In genomic region chr2:27069961-27070618, GRCh38 we compare ENCODE assay signal across 10 cellular contexts. TPM values are rescaled to one million over a fixed set of nuclear protein-coding genes. Genes with fewer than 3 reads are reported as not detected.
DNase-seq lines count a peak whose midpoint lies in the region; ATAC-seq, FAIRE-seq and TF ChIP-seq lines count a peak whose summit lies in the region.
"Had no signal": no experiment of that assay in that cellular context is flagged by ENCODE, and none has a peak within 500 bp of the region (broad histone marks: within the 10 kb centered on the region; RNA-seq: fewer than 3 reads in every experiment).

No MANE protein-coding gene starts in this region.

- POLR2A ChIA-PET in HepG2 (lab: Yijun Ruan, JAX): interaction anchor here (2.6 to 3.4 kb wide), 2 partner anchors 17 to 142 kb away, joined by 12 to 88 read pairs; partner anchors contain the start of genes AGBL5, ATRAID and SLC5A6

- H3K9me3 ChIP-seq in adipocyte (ENCODE audit: control insufficient read depth, low read length) (no peaks in the 10 kb centered on the region), HepG2 (ENCODE audit: low read length) (no peaks in the 10 kb centered on the region), tibial artery (no peaks in the 10 kb centered on the region)

- H3K4me2 ChIP-seq in HepG2 (ENCODE audit: low read depth, low read length): peak overlapping the region; percentile 96

- no peaks in the 10 kb centered on the region for H3K9me3 Mint-ChIP-seq in activated T-cell treated with anti-CD3 and anti-CD28 coated beads, Interleukin-2, amount 50 U/mL, for 72 hours

- peaks cover 30% of the 10 kb centered on the region for H3K79me2 ChIP-seq in HepG2 (ENCODE audit: insufficient read depth, low read length)

- no peak overlapping the region for H2AFZ ChIP-seq in HepG2 (ENCODE audit: low read length)

- CTCF ChIA-PET in HepG2 (lab: Yijun Ruan, JAX; ENCODE audit: low intra/inter-chr PET ratio, low total read pairs): no interaction called here

- TF ChIP-seq CTCF in HepG2 (CRISPR knock-in tag; IDR thresholded peaks at IDR 0.05) (no peak), tibial artery (IDR thresholded peaks at IDR 0.05) (no peak)

- peaks cover 9 to 21% of the 10 kb centered on the region in 2 donors for H3K36me3 Mint-ChIP-seq in activated T-cell treated with anti-CD3 and anti-CD28 coated beads, Interleukin-2, amount 50 U/mL, for 72 hours (ENCODE audit: insufficient read depth in 2 of 2)

- FAIRE-seq in HepG2 (lab: Jason Lieb, UNC): no peak

- no peak for TF ChIP-seq EP300 in HepG2 (IDR thresholded peaks at IDR 0.05; ENCODE audit: low read depth in 2 of 2, low read length in 2 of 2)
- TF ChIP-seq EP300 in HepG2 (CRISPR knock-in tag; IDR thresholded peaks at IDR 0.05; ENCODE audit: borderline replicate concordance): no peak

- in situ Hi-C loops in HepG2 (cut with HindIII; ENCODE audit: extremely low pct_ligation_motif_present, low pct_unique_long_range_greater_than_20kb): no loop called here

- H3K27me3 ChIP-seq in adipocyte (replicated peaks; ENCODE audit: control insufficient read depth, insufficient read depth, low read length): no peaks in the 10 kb centered on the region
- H3K27me3 ChIP-seq in HepG2 (ENCODE audit: control insufficient read depth in 1 of 2, insufficient read depth in 2 of 2, low read length in 2 of 2): peaks cover 0 to 14% of the 10 kb centered on the region in 2 experiments; a peak in 2 of 5 replicates
- H3K27me3 ChIP-seq in tibial artery: no peaks in the 10 kb centered on the region

- H4K20me1 ChIP-seq in HepG2 (ENCODE audit: insufficient read depth, low read length): no peaks in the 10 kb centered on the region

- H3K4me3 ChIP-seq in adipocyte (ENCODE audit: low read length) (peak overlapping the region; percentile 99), HepG2 (replicated peaks in 1 of 3; ENCODE audit: insufficient read depth in 1 of 3, low read depth in 2 of 3, low read length in 3 of 3) (peak overlapping the region; percentile 92 to 99 (median 98)), tibial artery (peak overlapping the region; percentile 90 to 95)

- H3K9ac ChIP-seq in adipocyte (ENCODE audit: low read length): peak overlapping the region; percentile 99
- peak overlapping the region; percentile 97 for H3K9ac ChIP-seq in HepG2 (ENCODE audit: insufficient read depth, low read depth, low read length)

- H3K4me1 Mint-ChIP-seq in activated T-cell treated with anti-CD3 and anti-CD28 coated beads, Interleukin-2, amount 50 U/mL, for 72 hours (ENCODE audit: low read depth): peaks cover 62% of the 10 kb centered on the region

- DNase-seq in activated T-cell treated with anti-CD3 and anti-CD28 coated beads, Interleukin-2, amount 50 U/mL, for 72 hours: no peak
- DNase-seq in activated T-cell treated with anti-CD3 and anti-CD28 coated beads for 4 hours (no peak), adipocyte (ENCODE audit: low read depth) (no peak), HepG2 (ENCODE audit: low spot score) (no peak), tibial artery (no peak), kidney tubule cell (ENCODE audit: low spot score) (no peak), NCI-H128 (lab: John Stamatoyannopoulos, UW; ENCODE audit: unreplicated experiment) (no peak)
- DNase-seq: caudate nucleus, NCI-H526 treated with DMSO at 0.1 percent for 48 hours had no signal

- peak overlapping the region; percentile 94 to 98 for H3K4me3 Mint-ChIP-seq in activated T-cell treated with anti-CD3 and anti-CD28 coated beads, Interleukin-2, amount 50 U/mL, for 72 hours

- WGBS in HepG2 (ENCODE audit: low lambda C conversion rate): 89% methylated on average over 8 of the region's 8 CpGs

- H3K27me3 Mint-ChIP-seq in activated T-cell treated with anti-CD3 and anti-CD28 coated beads, Interleukin-2, amount 50 U/mL, for 72 hours (ENCODE audit: low read depth): no peaks in the 10 kb centered on the region

- H3K27ac ChIP-seq in HepG2 (ENCODE audit: extremely low read length, insufficient read depth, low read length): peak overlapping the region; percentile 72
- peak overlapping the region; percentile 96 to 98 for H3K27ac ChIP-seq in tibial artery

- ATAC-seq in activated T-cell treated with anti-CD3 and anti-CD28 coated beads, Interleukin-2, amount 50 U/mL, for 72 hours (replicated peaks in 1 of 2): no peak
- ATAC-seq in HepG2: no peak
- ATAC-seq in GM21360 (IDR thresholded peaks at IDR 0.05; ENCODE audit: unreplicated experiment): no peak

- H3K27ac Mint-ChIP-seq in activated T-cell treated with anti-CD3 and anti-CD28 coated beads, Interleukin-2, amount 50 U/mL, for 72 hours: peak overlapping the region; percentile 89

- peaks cover 41% of the 10 kb centered on the region for H3K36me3 ChIP-seq in adipocyte (ENCODE audit: control insufficient read depth, insufficient read depth, low read length, severe bottlenecking)
- H3K36me3 ChIP-seq in HepG2 (replicated peaks in 1 of 2; ENCODE audit: control insufficient read depth in 1 of 2, insufficient read depth in 2 of 2, low read length in 2 of 2): peaks cover 15 to 27% of the 10 kb centered on the region in 2 experiments
- peaks cover 6 to 47% (median 10%) of the 10 kb centered on the region in 3 donors for H3K36me3 ChIP-seq in tibial artery

- no peak for TF ChIP-seq RAD21 in HepG2 (CRISPR knock-in tag; IDR thresholded peaks at IDR 0.05)

- no peak for TF ChIP-seq POLR2A in HepG2 (IDR thresholded peaks at IDR 0.05; ENCODE audit: insufficient read depth in 1 of 2, low read depth in 2 of 2, low read length in 2 of 2)

- BruUV-seq in HepG2 (replicated peaks; lab: Mats Ljungman, UMichigan): no TSS peak

- H3K4me1 ChIP-seq in adipocyte (ENCODE audit: control insufficient read depth, insufficient read depth, low read length) (peaks cover 51% of the 10 kb centered on the region), HepG2 (ENCODE audit: insufficient read depth, low read length) (peaks cover 56% of the 10 kb centered on the region), tibial artery (peaks cover 3 to 60% (median 53%) of the 10 kb centered on the region in 4 donors)

- intact Hi-C loops in HepG2 (cut with micrococcal nuclease; ENCODE audit: unreplicated experiment): no loop called here
- intact Hi-C loops in tibial artery (cut with DNase I; ENCODE audit: low total_unique reads): no loop called here

RNA-seq across cellular contexts. Expression of gene OST4, which starts 1.4 kb away (rescaled TPM):
- total RNA-seq in activated T-cell treated with anti-CD3 and anti-CD28 coated beads, Interleukin-2, amount 50 U/mL, for 72 hours: 100 to 1,000 TPM; 238 to 260 TPM
- 498 and 508 TPM in 2 replicates for total RNA-seq in HepG2 (2016; rRNA removed; fragmentation: Illumina TruSeq; extraction: Trizol)
- total RNA-seq in HepG2 (2016; cell fraction: cytosol; rRNA removed; fragmentation: Illumina TruSeq; extraction: Trizol; ENCODE audit: low read depth): 947 and 1,365 TPM in 2 replicates
- 496 and 506 TPM in 2 replicates for total RNA-seq in HepG2 (2016; cell fraction: insoluble cytoplasmic fraction; rRNA removed; fragmentation: Illumina TruSeq; extraction: Trizol)
- total RNA-seq in HepG2 (2016; cell fraction: membrane; rRNA removed; fragmentation: Illumina TruSeq; extraction: Trizol): 928 and 1,097 TPM in 2 replicates
- 200 and 226 TPM in 2 replicates for total RNA-seq in HepG2 (2016; cell fraction: nucleus; rRNA removed; fragmentation: Illumina TruSeq; extraction: Trizol)
- 491 and 584 TPM in 2 replicates for polyA plus RNA-seq in HepG2 (2011; rRNA removed)
- polyA plus RNA-seq in HepG2 (2011; cell fraction: cytosol; rRNA removed): 627 and 1,057 TPM in 2 replicates
- 336 and 383 TPM in 2 replicates for polyA plus RNA-seq in HepG2 (2011; cell fraction: nucleus; rRNA removed)
- polyA plus RNA-seq in HepG2 (2012): 371 and 440 TPM in 2 replicates
- 1,401 and 1,836 TPM in 2 replicates for polyA plus RNA-seq in HepG2 (2016; cell fraction: cytosol; fragmentation: Illumina TruSeq; extraction: Trizol; ENCODE audit: low read depth)
- 640 and 680 TPM in 2 replicates for polyA plus RNA-seq in HepG2 (2016; cell fraction: insoluble cytoplasmic fraction; fragmentation: Illumina TruSeq; extraction: Trizol; ENCODE audit: low read depth)
- 1,282 and 1,407 TPM in 2 replicates for polyA plus RNA-seq in HepG2 (2016; cell fraction: membrane; fragmentation: Illumina TruSeq; extraction: Trizol; ENCODE audit: low read depth)
- polyA plus RNA-seq in HepG2 (2016; cell fraction: nucleus; fragmentation: Illumina TruSeq; extraction: Trizol; ENCODE audit: insufficient read depth, low read depth): 415 and 448 TPM in 2 replicates
- polyA minus RNA-seq in HepG2 (2011; rRNA and poly(A)+ RNA removed; ENCODE audit: low replicate concordance): 310 and 535 TPM in 2 replicates
- polyA minus RNA-seq in HepG2 (2011; cell fraction: cytosol; rRNA and poly(A)+ RNA removed): 514 and 560 TPM in 2 replicates
- 136 and 144 TPM in 2 replicates for polyA minus RNA-seq in HepG2 (2011; cell fraction: nucleus; rRNA and poly(A)+ RNA removed)

RNA-seq across cellular contexts. Expression of gene EMILIN1, which starts 8.3 kb away (rescaled TPM):
- 1 to 10 TPM in 1 of 2 donors, under 1 TPM in 1; 0.36 to 1.0 TPM for total RNA-seq in activated T-cell treated with anti-CD3 and anti-CD28 coated beads, Interleukin-2, amount 50 U/mL, for 72 hours
- total RNA-seq in HepG2 (2016; rRNA removed; fragmentation: Illumina TruSeq; extraction: Trizol): 4.0 and 9.7 TPM in 2 replicates
- 0.53 and 0.61 TPM in 2 replicates for total RNA-seq in HepG2 (2016; cell fraction: cytosol; rRNA removed; fragmentation: Illumina TruSeq; extraction: Trizol; ENCODE audit: low read depth)
- total RNA-seq in HepG2 (2016; cell fraction: insoluble cytoplasmic fraction; rRNA removed; fragmentation: Illumina TruSeq; extraction: Trizol): 4.1 and 12.5 TPM in 2 replicates
- 1.4 TPM in 2 replicates for total RNA-seq in HepG2 (2016; cell fraction: membrane; rRNA removed; fragmentation: Illumina TruSeq; extraction: Trizol)
- total RNA-seq in HepG2 (2016; cell fraction: nucleus; rRNA removed; fragmentation: Illumina TruSeq; extraction: Trizol): 8.7 and 9.5 TPM in 2 replicates
- 8.1 and 13.1 TPM in 2 replicates for polyA plus RNA-seq in HepG2 (2011; rRNA removed)
- polyA plus RNA-seq in HepG2 (2011; cell fraction: cytosol; rRNA removed): 9.7 and 19.1 TPM in 2 replicates
- 30.1 and 34.4 TPM in 2 replicates for polyA plus RNA-seq in HepG2 (2011; cell fraction: nucleus; rRNA removed)
- polyA plus RNA-seq in HepG2 (2012): 8.6 and 10.0 TPM in 2 replicates
- 0.42 and 0.58 TPM in 2 replicates for polyA plus RNA-seq in HepG2 (2016; cell fraction: cytosol; fragmentation: Illumina TruSeq; extraction: Trizol; ENCODE audit: low read depth)
- polyA plus RNA-seq in HepG2 (2016; cell fraction: insoluble cytoplasmic fraction; fragmentation: Illumina TruSeq; extraction: Trizol; ENCODE audit: low read depth): 2.8 and 3.2 TPM in 2 replicates
- 0.45 and 1.0 TPM in 2 replicates for polyA plus RNA-seq in HepG2 (2016; cell fraction: membrane; fragmentation: Illumina TruSeq; extraction: Trizol; ENCODE audit: low read depth)
- polyA plus RNA-seq in HepG2 (2016; cell fraction: nucleus; fragmentation: Illumina TruSeq; extraction: Trizol; ENCODE audit: insufficient read depth, low read depth): 14.3 and 15.9 TPM in 2 replicates
- polyA minus RNA-seq in HepG2 (2011; rRNA and poly(A)+ RNA removed; ENCODE audit: low replicate concordance): 0.54 and 19.1 TPM in 2 replicates
- polyA minus RNA-seq in HepG2 (2011; cell fraction: cytosol; rRNA and poly(A)+ RNA removed): 13.6 and 17.2 TPM in 2 replicates
- 4.8 and 5.6 TPM in 2 replicates for polyA minus RNA-seq in HepG2 (2011; cell fraction: nucleus; rRNA and poly(A)+ RNA removed)

RNA-seq across cellular contexts. Expression of gene KHK, which starts 16.5 kb away (rescaled TPM):
- total RNA-seq in activated T-cell treated with anti-CD3 and anti-CD28 coated beads, Interleukin-2, amount 50 U/mL, for 72 hours: 10 to 100 TPM; 11.9 to 12.9 TPM
- 29.9 and 40.9 TPM in 2 replicates for total RNA-seq in HepG2 (2016; rRNA removed; fragmentation: Illumina TruSeq; extraction: Trizol)
- 8.1 and 9.7 TPM in 2 replicates for total RNA-seq in HepG2 (2016; cell fraction: cytosol; rRNA removed; fragmentation: Illumina TruSeq; extraction: Trizol; ENCODE audit: low read depth)
- total RNA-seq in HepG2 (2016; cell fraction: insoluble cytoplasmic fraction; rRNA removed; fragmentation: Illumina TruSeq; extraction: Trizol): 31.6 and 41.5 TPM in 2 replicates
- 15.4 and 18.4 TPM in 2 replicates for total RNA-seq in HepG2 (2016; cell fraction: membrane; rRNA removed; fragmentation: Illumina TruSeq; extraction: Trizol)
- total RNA-seq in HepG2 (2016; cell fraction: nucleus; rRNA removed; fragmentation: Illumina TruSeq; extraction: Trizol): 34.9 and 38.4 TPM in 2 replicates
- polyA plus RNA-seq in HepG2 (2011; rRNA removed): 99.2 and 139 TPM in 2 replicates
- polyA plus RNA-seq in HepG2 (2011; cell fraction: cytosol; rRNA removed): 93.9 and 100.0 TPM in 2 replicates
- polyA plus RNA-seq in HepG2 (2011; cell fraction: nucleus; rRNA removed): 195 and 260 TPM in 2 replicates
- 128 and 136 TPM in 2 replicates for polyA plus RNA-seq in HepG2 (2012)
- polyA plus RNA-seq in HepG2 (2016; cell fraction: cytosol; fragmentation: Illumina TruSeq; extraction: Trizol; ENCODE audit: low read depth): 12.3 and 15.8 TPM in 2 replicates
- polyA plus RNA-seq in HepG2 (2016; cell fraction: insoluble cytoplasmic fraction; fragmentation: Illumina TruSeq; extraction: Trizol; ENCODE audit: low read depth): 39.2 and 45.9 TPM in 2 replicates
- 14.9 and 20.8 TPM in 2 replicates for polyA plus RNA-seq in HepG2 (2016; cell fraction: membrane; fragmentation: Illumina TruSeq; extraction: Trizol; ENCODE audit: low read depth)
- polyA plus RNA-seq in HepG2 (2016; cell fraction: nucleus; fragmentation: Illumina TruSeq; extraction: Trizol; ENCODE audit: insufficient read depth, low read depth): 94.3 and 95.6 TPM in 2 replicates
- polyA minus RNA-seq in HepG2 (2011; rRNA and poly(A)+ RNA removed; ENCODE audit: low replicate concordance): 6.9 and 106 TPM in 2 replicates
- 29.4 and 50.9 TPM in 2 replicates for polyA minus RNA-seq in HepG2 (2011; cell fraction: cytosol; rRNA and poly(A)+ RNA removed)
- polyA minus RNA-seq in HepG2 (2011; cell fraction: nucleus; rRNA and poly(A)+ RNA removed): 51.5 and 66.5 TPM in 2 replicates

RNA-seq across cellular contexts. Expression of gene AGBL5, which starts 18.6 kb away (rescaled TPM):
- 10 to 100 TPM; 12.1 to 16.1 TPM for total RNA-seq in activated T-cell treated with anti-CD3 and anti-CD28 coated beads, Interleukin-2, amount 50 U/mL, for 72 hours
- 48.6 and 55.9 TPM in 2 replicates for total RNA-seq in HepG2 (2016; rRNA removed; fragmentation: Illumina TruSeq; extraction: Trizol)
- total RNA-seq in HepG2 (2016; cell fraction: cytosol; rRNA removed; fragmentation: Illumina TruSeq; extraction: Trizol; ENCODE audit: low read depth): 148 and 152 TPM in 2 replicates
- total RNA-seq in HepG2 (2016; cell fraction: insoluble cytoplasmic fraction; rRNA removed; fragmentation: Illumina TruSeq; extraction: Trizol): 39.9 and 57.5 TPM in 2 replicates
- 249 and 253 TPM in 2 replicates for total RNA-seq in HepG2 (2016; cell fraction: membrane; rRNA removed; fragmentation: Illumina TruSeq; extraction: Trizol)
- total RNA-seq in HepG2 (2016; cell fraction: nucleus; rRNA removed; fragmentation: Illumina TruSeq; extraction: Trizol): 22.8 and 23.0 TPM in 2 replicates
- polyA plus RNA-seq in HepG2 (2011; rRNA removed): 63.6 and 73.3 TPM in 2 replicates
- polyA plus RNA-seq in HepG2 (2011; cell fraction: cytosol; rRNA removed): 65.6 and 84.8 TPM in 2 replicates
- 45.3 and 47.1 TPM in 2 replicates for polyA plus RNA-seq in HepG2 (2011; cell fraction: nucleus; rRNA removed)
- polyA plus RNA-seq in HepG2 (2012): 36.8 and 51.0 TPM in 2 replicates
- polyA plus RNA-seq in HepG2 (2016; cell fraction: cytosol; fragmentation: Illumina TruSeq; extraction: Trizol; ENCODE audit: low read depth): 247 and 251 TPM in 2 replicates
- 54.3 and 66.5 TPM in 2 replicates for polyA plus RNA-seq in HepG2 (2016; cell fraction: insoluble cytoplasmic fraction; fragmentation: Illumina TruSeq; extraction: Trizol; ENCODE audit: low read depth)
- 277 and 306 TPM in 2 replicates for polyA plus RNA-seq in HepG2 (2016; cell fraction: membrane; fragmentation: Illumina TruSeq; extraction: Trizol; ENCODE audit: low read depth)
- polyA plus RNA-seq in HepG2 (2016; cell fraction: nucleus; fragmentation: Illumina TruSeq; extraction: Trizol; ENCODE audit: insufficient read depth, low read depth): 44.5 and 47.6 TPM in 2 replicates
- 109 and 147 TPM in 2 replicates for polyA minus RNA-seq in HepG2 (2011; rRNA and poly(A)+ RNA removed; ENCODE audit: low replicate concordance)
- polyA minus RNA-seq in HepG2 (2011; cell fraction: cytosol; rRNA and poly(A)+ RNA removed): 32.5 and 36.6 TPM in 2 replicates
- 26.1 and 37.3 TPM in 2 replicates for polyA minus RNA-seq in HepG2 (2011; cell fraction: nucleus; rRNA and poly(A)+ RNA removed)

RNA-seq across cellular contexts. Expression of gene TMEM214, which starts 37.3 kb away (rescaled TPM):
- 10 to 100 TPM; 50.5 to 53.6 TPM for total RNA-seq in activated T-cell treated with anti-CD3 and anti-CD28 coated beads, Interleukin-2, amount 50 U/mL, for 72 hours
- total RNA-seq in HepG2 (2016; rRNA removed; fragmentation: Illumina TruSeq; extraction: Trizol): 28.0 and 58.3 TPM in 2 replicates
- total RNA-seq in HepG2 (2016; cell fraction: cytosol; rRNA removed; fragmentation: Illumina TruSeq; extraction: Trizol; ENCODE audit: low read depth): 13.7 and 15.2 TPM in 2 replicates
- total RNA-seq in HepG2 (2016; cell fraction: insoluble cytoplasmic fraction; rRNA removed; fragmentation: Illumina TruSeq; extraction: Trizol): 22.8 and 61.4 TPM in 2 replicates
- 24.2 and 24.6 TPM in 2 replicates for total RNA-seq in HepG2 (2016; cell fraction: membrane; rRNA removed; fragmentation: Illumina TruSeq; extraction: Trizol)
- 65.4 and 81.2 TPM in 2 replicates for total RNA-seq in HepG2 (2016; cell fraction: nucleus; rRNA removed; fragmentation: Illumina TruSeq; extraction: Trizol)
- 132 and 137 TPM in 2 replicates for polyA plus RNA-seq in HepG2 (2011; rRNA removed)
- 96.3 and 120 TPM in 2 replicates for polyA plus RNA-seq in HepG2 (2011; cell fraction: cytosol; rRNA removed)
- polyA plus RNA-seq in HepG2 (2011; cell fraction: nucleus; rRNA removed): 355 and 421 TPM in 2 replicates
- 76.8 and 81.7 TPM in 2 replicates for polyA plus RNA-seq in HepG2 (2012)
- 15.5 and 16.9 TPM in 2 replicates for polyA plus RNA-seq in HepG2 (2016; cell fraction: cytosol; fragmentation: Illumina TruSeq; extraction: Trizol; ENCODE audit: low read depth)
- polyA plus RNA-seq in HepG2 (2016; cell fraction: insoluble cytoplasmic fraction; fragmentation: Illumina TruSeq; extraction: Trizol; ENCODE audit: low read depth): 43.0 and 58.5 TPM in 2 replicates
- polyA plus RNA-seq in HepG2 (2016; cell fraction: membrane; fragmentation: Illumina TruSeq; extraction: Trizol; ENCODE audit: low read depth): 30.0 and 37.0 TPM in 2 replicates
- polyA plus RNA-seq in HepG2 (2016; cell fraction: nucleus; fragmentation: Illumina TruSeq; extraction: Trizol; ENCODE audit: insufficient read depth, low read depth): 188 and 192 TPM in 2 replicates
- 248 and 683 TPM in 2 replicates for polyA minus RNA-seq in HepG2 (2011; rRNA and poly(A)+ RNA removed; ENCODE audit: low replicate concordance)
- 150 and 151 TPM in 2 replicates for polyA minus RNA-seq in HepG2 (2011; cell fraction: cytosol; rRNA and poly(A)+ RNA removed)
- polyA minus RNA-seq in HepG2 (2011; cell fraction: nucleus; rRNA and poly(A)+ RNA removed): 219 and 243 TPM in 2 replicates
